14 cellular contexts compared by ENCODE assay signal in the genomic region with DNA sequence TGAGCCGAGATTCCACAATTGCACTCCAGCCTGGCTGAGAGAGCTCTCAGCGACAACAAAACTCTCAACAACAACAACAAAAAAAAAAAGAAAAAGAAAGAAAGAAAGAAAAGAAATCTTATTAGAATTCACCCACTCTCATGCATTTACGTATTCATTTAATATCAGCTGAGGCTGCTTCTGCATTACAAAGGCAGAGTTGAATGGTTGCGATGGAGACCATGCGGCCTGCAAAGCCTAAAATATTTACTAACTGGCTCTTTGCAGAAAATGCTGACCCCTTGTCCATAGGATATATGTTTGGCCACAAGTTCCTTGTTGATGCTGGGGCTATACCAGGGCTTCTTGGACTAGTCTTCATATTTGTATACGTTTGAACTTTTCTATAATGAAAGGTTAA.
DNase-seq lines count a peak whose midpoint lies in the region; ATAC-seq and TF ChIP-seq lines count a peak whose summit lies in the region.
"Had no signal": no experiment of that assay in that cellular context is flagged by ENCODE, and none has a peak within 500 bp of the region (broad histone marks: within the 10 kb centered on the region; RNA-seq: fewer than 3 reads in every experiment).

No MANE protein-coding gene starts in this region.

- WGBS in HUES64: 72% methylated on average over 4 of the region's 6 CpGs
- WGBS in ovary, 3 donors: 90 to 93% (median 92%) methylated on average over 6 of the region's 6 CpGs

- TF ChIP-seq POLR2A in ovary (IDR thresholded peaks at IDR 0.05): no peak

- peaks cover 23% of the 10 kb centered on the region for H3K79me2 ChIP-seq in GM23338 (replicated peaks; ENCODE audit: insufficient read depth)

- H3K4me3 ChIP-seq in GM23338: no peak overlapping the region
- no peak overlapping the region for H3K4me3 ChIP-seq in HUES64 (ENCODE audit: low read length)
- no peak overlapping the region for H3K4me3 ChIP-seq in ovary
- H3K4me3 ChIP-seq: BLaER1 had no signal

- H4K20me1 ChIP-seq in GM23338 (replicated peaks; ENCODE audit: insufficient read depth): peaks cover 3% of the 10 kb centered on the region; the same call in 1 of the 2 replicates
- H4K20me1 ChIP-seq: BLaER1 had no signal

- no peak overlapping the region for H2AFZ ChIP-seq in GM23338

- H3K4me1 ChIP-seq in GM23338 (ENCODE audit: insufficient read depth): peaks cover 34% of the 10 kb centered on the region
- H3K4me1 ChIP-seq in HUES64 (ENCODE audit: insufficient read depth, low read length): peaks cover 29% of the 10 kb centered on the region
- peaks cover 14% of the 10 kb centered on the region for H3K4me1 ChIP-seq in ovary (ENCODE audit: insufficient read depth)

- no peaks in the 10 kb centered on the region for H3K9me2 ChIP-seq in GM23338 (ENCODE audit: insufficient read depth)

- H3K27ac Mint-ChIP-seq in GM23338 (no peak overlapping the region), nephron progenitor cell (peak overlapping the region; percentile 23)
- H3K27ac Mint-ChIP-seq: CD14-positive monocyte; CD4-positive, alpha-beta memory T cell had no signal

- DNase-seq in GM23338 (ENCODE audit: low spot score) (peak; percentile 34), nephron progenitor cell (no peak), epidermal melanocyte (ENCODE audit: insufficient read length, low spot score) (no peak), ovary (no peak)
- DNase-seq: CD4-positive, alpha-beta memory T cell; DND-41; EL had no signal

- TF ChIP-seq EP300 in ovary (IDR thresholded peaks at IDR 0.05): no peak

- H3K9me3 Mint-ChIP-seq in GM23338 (no peaks in the 10 kb centered on the region), nephron progenitor cell (no peaks in the 10 kb centered on the region)

- no peak overlapping the region for H3K9ac ChIP-seq in HUES64 (ENCODE audit: low read depth, low read length)
- H3K9ac ChIP-seq: BLaER1, KMS-11 had no signal

- no peak for ATAC-seq in GM23338
- no peak for ATAC-seq in HG02763 (IDR thresholded peaks at IDR 0.05; ENCODE audit: unreplicated experiment)

- H3K36me3 Mint-ChIP-seq in GM23338 (ENCODE audit: low read depth) (peaks cover 45% of the 10 kb centered on the region), nephron progenitor cell (ENCODE audit: low read depth) (peaks cover 19% of the 10 kb centered on the region)
- H3K36me3 Mint-ChIP-seq: CD4-positive, alpha-beta memory T cell had no signal

- peaks cover 12% of the 10 kb centered on the region; the same call in 1 of the 2 replicates for H3F3A ChIP-seq in GM23338 (replicated peaks; ENCODE audit: low read depth)

- H3K27me3 Mint-ChIP-seq in GM23338 (ENCODE audit: insufficient read depth, low read depth, poor library complexity) (peaks cover 7% of the 10 kb centered on the region), nephron progenitor cell (ENCODE audit: low read depth, poor library complexity) (peaks cover 6% of the 10 kb centered on the region)
- H3K27me3 Mint-ChIP-seq: CD4-positive, alpha-beta memory T cell had no signal

- H3K27me3 ChIP-seq in GM23338 (ENCODE audit: insufficient read depth) (no peaks in the 10 kb centered on the region; the same call in 1 of the 2 replicates), HUES64 (ENCODE audit: insufficient read depth, low read length) (no peaks in the 10 kb centered on the region), ovary (no peaks in the 10 kb centered on the region)
- H3K27me3 ChIP-seq: BLaER1 had no signal

- H3K4me3 Mint-ChIP-seq in GM23338: no peak overlapping the region
- H3K4me3 Mint-ChIP-seq in nephron progenitor cell: no peak overlapping the region
- H3K4me3 Mint-ChIP-seq: CD14-positive monocyte; CD4-positive, alpha-beta memory T cell had no signal

- no peak overlapping the region for H3K4me2 ChIP-seq in GM23338
- H3K4me2 ChIP-seq: BLaER1, KMS-11 had no signal

- no peaks in the 10 kb centered on the region for H3K36me3 ChIP-seq in GM23338 (ENCODE audit: insufficient read depth)
- H3K36me3 ChIP-seq in HUES64 (ENCODE audit: insufficient read depth, low read length): peaks cover 18% of the 10 kb centered on the region
- H3K36me3 ChIP-seq in ovary: no peaks in the 10 kb centered on the region

- H3K4me1 Mint-ChIP-seq in GM23338 (peaks cover 35% of the 10 kb centered on the region), nephron progenitor cell (peaks cover 32% of the 10 kb centered on the region)

- peak overlapping the region; percentile 11 for H3K27ac ChIP-seq in GM23338 (ENCODE audit: low read depth)
- H3K27ac ChIP-seq in HUES64 (ENCODE audit: low read depth, low read length): peak overlapping the region; percentile 37; the same call in 1 of the 2 replicates
- peak overlapping the region; percentile 42 for H3K27ac ChIP-seq in temporal lobe (ENCODE audit: low read depth, low read length)
- no peak overlapping the region for H3K27ac ChIP-seq in ovary
- H3K27ac ChIP-seq: 22Rv1, BLaER1, KMS-11 had no signal

- no peak for TF ChIP-seq CTCF in GM23338 (conservative IDR thresholded peaks at IDR 0.05; ENCODE audit: low read depth in 2 of 2)
- TF ChIP-seq CTCF in nephron progenitor cell (IDR thresholded peaks at IDR 0.05): no peak
- no peak for TF ChIP-seq CTCF in ovary (IDR thresholded peaks at IDR 0.05)

- no peaks in the 10 kb centered on the region for H3K9me3 ChIP-seq in HUES64 (ENCODE audit: insufficient read depth, low read depth, low read length)
- no peaks in the 10 kb centered on the region for H3K9me3 ChIP-seq in ovary
- H3K9me3 ChIP-seq: BLaER1 had no signal

- intact Hi-C loops in ovary (cut with DNase I): no loop called here

TF ChIP-seq in GM23338, 12 proteins besides CTCF, POLR2A, EP300 and RAD21 (continues in another document):
- TF ChIP-seq, protein P1, sequence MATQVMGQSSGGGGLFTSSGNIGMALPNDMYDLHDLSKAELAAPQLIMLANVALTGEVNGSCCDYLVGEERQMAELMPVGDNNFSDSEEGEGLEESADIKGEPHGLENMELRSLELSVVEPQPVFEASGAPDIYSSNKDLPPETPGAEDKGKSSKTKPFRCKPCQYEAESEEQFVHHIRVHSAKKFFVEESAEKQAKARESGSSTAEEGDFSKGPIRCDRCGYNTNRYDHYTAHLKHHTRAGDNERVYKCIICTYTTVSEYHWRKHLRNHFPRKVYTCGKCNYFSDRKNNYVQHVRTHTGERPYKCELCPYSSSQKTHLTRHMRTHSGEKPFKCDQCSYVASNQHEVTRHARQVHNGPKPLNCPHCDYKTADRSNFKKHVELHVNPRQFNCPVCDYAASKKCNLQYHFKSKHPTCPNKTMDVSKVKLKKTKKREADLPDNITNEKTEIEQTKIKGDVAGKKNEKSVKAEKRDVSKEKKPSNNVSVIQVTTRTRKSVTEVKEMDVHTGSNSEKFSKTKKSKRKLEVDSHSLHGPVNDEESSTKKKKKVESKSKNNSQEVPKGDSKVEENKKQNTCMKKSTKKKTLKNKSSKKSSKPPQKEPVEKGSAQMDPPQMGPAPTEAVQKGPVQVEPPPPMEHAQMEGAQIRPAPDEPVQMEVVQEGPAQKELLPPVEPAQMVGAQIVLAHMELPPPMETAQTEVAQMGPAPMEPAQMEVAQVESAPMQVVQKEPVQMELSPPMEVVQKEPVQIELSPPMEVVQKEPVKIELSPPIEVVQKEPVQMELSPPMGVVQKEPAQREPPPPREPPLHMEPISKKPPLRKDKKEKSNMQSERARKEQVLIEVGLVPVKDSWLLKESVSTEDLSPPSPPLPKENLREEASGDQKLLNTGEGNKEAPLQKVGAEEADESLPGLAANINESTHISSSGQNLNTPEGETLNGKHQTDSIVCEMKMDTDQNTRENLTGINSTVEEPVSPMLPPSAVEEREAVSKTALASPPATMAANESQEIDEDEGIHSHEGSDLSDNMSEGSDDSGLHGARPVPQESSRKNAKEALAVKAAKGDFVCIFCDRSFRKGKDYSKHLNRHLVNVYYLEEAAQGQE (IDR thresholded peaks at IDR 0.05; ENCODE audit: unreplicated experiment): no peak
- TF ChIP-seq ZNF114 (CRISPR knock-in tag; IDR thresholded peaks at IDR 0.05) (no peak), ZNF331 (CRISPR knock-in tag; IDR thresholded peaks at IDR 0.05; ENCODE audit: low read depth) (no peak), CREB1 (CRISPR knock-in tag; IDR thresholded peaks at IDR 0.05; ENCODE audit: low read depth) (no peak), STAT1 (IDR thresholded peaks at IDR 0.05; ENCODE audit: unreplicated experiment) (no peak), POLR2AphosphoS5 (IDR thresholded peaks at IDR 0.05; ENCODE audit: low read depth) (no peak), JUNB (IDR thresholded peaks at IDR 0.05; ENCODE audit: unreplicated experiment) (no peak), EZH2 (IDR thresholded peaks at IDR 0.05; ENCODE audit: low read depth, unreplicated experiment) (no peak), NANOG (IDR thresholded peaks at IDR 0.05; ENCODE audit: borderline replicate concordance) (no peak)
- TF ChIP-seq, protein P2, sequence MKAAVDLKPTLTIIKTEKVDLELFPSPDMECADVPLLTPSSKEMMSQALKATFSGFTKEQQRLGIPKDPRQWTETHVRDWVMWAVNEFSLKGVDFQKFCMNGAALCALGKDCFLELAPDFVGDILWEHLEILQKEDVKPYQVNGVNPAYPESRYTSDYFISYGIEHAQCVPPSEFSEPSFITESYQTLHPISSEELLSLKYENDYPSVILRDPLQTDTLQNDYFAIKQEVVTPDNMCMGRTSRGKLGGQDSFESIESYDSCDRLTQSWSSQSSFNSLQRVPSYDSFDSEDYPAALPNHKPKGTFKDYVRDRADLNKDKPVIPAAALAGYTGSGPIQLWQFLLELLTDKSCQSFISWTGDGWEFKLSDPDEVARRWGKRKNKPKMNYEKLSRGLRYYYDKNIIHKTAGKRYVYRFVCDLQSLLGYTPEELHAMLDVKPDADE (IDR thresholded peaks at IDR 0.05): no peak

Comparison
In these comparisons a context has a peak if more than half of its experiments do, and no peak if none do; other contexts are left out.
1. H3K27ac ChIP-seq: peak in GM23338 (single experiment), HUES64 (single experiment) and temporal lobe (single experiment); none in ovary (0 of 2).